Comparison of ENCODE assay signal across 16 cellular contexts in genomic region chr1:231163831-231164427, GRCh38. TPM values are rescaled to one million over a fixed set of nuclear protein-coding genes. Genes with fewer than 3 reads are reported as not detected.
"Had no signal": no experiment of that assay in that cellular context is flagged by ENCODE, and none has a peak within 500 bp of the region (broad histone marks: within the 10 kb centered on the region; RNA-seq: fewer than 3 reads in every experiment).

No MANE protein-coding gene starts in this region.

- H3K9me3 ChIP-seq: adrenal gland, colonic mucosa, left lung, thyroid gland, uterus had no signal

- H3K36me3 Mint-ChIP-seq: stimulated activated memory B cell treated with anti-CD40 and anti-IgM and Interleukin-4, amounts not matched to agents 10 μg/mL and 1 μg/mL and 100 μg/mL, for 72 hours had no signal

- DNase-seq: activated naive CD4-positive, alpha-beta T cell treated with Interleukin-2 at 50 U/mL for 16 hours; colonic mucosa; hippocampal formation; kidney; left lung; mesenchymal stem cell; stimulated activated CD4-positive, alpha-beta T cell treated with anti-CD3 and anti-CD28 coated beads, Interleukin-2, amount 100 ng/mL, for 48 hours; T-helper 9 cell; thyroid gland; uterus had no signal

- FAIRE-seq: endometrium, kidney had no signal

- H3K27ac ChIP-seq: adrenal gland, colonic mucosa, left lung, thyroid gland, uterus had no signal

- H3K27ac Mint-ChIP-seq: activated T-helper 17 cell treated with anti-CD3 and anti-CD28 coated beads, Interleukin-2, amount 50 U/mL, for 72 hours; stimulated activated memory B cell treated with anti-CD40 and anti-IgM and Interleukin-4, amounts not matched to agents 10 μg/mL and 1 μg/mL and 100 μg/mL, for 72 hours had no signal

- H3K4me3 Mint-ChIP-seq: activated T-helper 17 cell treated with anti-CD3 and anti-CD28 coated beads, Interleukin-2, amount 50 U/mL, for 72 hours; stimulated activated memory B cell treated with anti-CD40 and anti-IgM and Interleukin-4, amounts not matched to agents 10 μg/mL and 1 μg/mL and 100 μg/mL, for 72 hours had no signal

- H3K4me1 Mint-ChIP-seq: activated T-helper 17 cell treated with anti-CD3 and anti-CD28 coated beads, Interleukin-2, amount 50 U/mL, for 72 hours; stimulated activated memory B cell treated with anti-CD40 and anti-IgM and Interleukin-4, amounts not matched to agents 10 μg/mL and 1 μg/mL and 100 μg/mL, for 72 hours had no signal

- H3K36me3 ChIP-seq: adrenal gland, colonic mucosa, left lung, thyroid gland, uterus had no signal

- H3K9me3 Mint-ChIP-seq: activated T-helper 17 cell treated with anti-CD3 and anti-CD28 coated beads, Interleukin-2, amount 50 U/mL, for 72 hours; stimulated activated memory B cell treated with anti-CD40 and anti-IgM and Interleukin-4, amounts not matched to agents 10 μg/mL and 1 μg/mL and 100 μg/mL, for 72 hours had no signal

- ATAC-seq: activated CD4-positive, CD25-positive, alpha-beta regulatory T cell treated with anti-CD3 and anti-CD28 coated beads, Interleukin-2, amount 50 U/mL, for 24 hours; activated T-helper 17 cell treated with anti-CD3 and anti-CD28 coated beads, Interleukin-2, amount 50 U/mL, for 72 hours; esophagus mucosa; left lung had no signal

- H3K4me3 ChIP-seq: colonic mucosa, left lung, thyroid gland, uterus had no signal

RNA-seq across cellular contexts. Expression of gene TRIM67, which starts 2.1 kb away (rescaled TPM):
- total RNA-seq: activated T-helper 17 cell treated with anti-CD3 and anti-CD28 coated beads, Interleukin-2, amount 50 U/mL, for 72 hours; esophagus mucosa; kidney; thyroid gland had no signal
